12 cellular contexts compared by ENCODE assay signal in the genomic region with DNA sequence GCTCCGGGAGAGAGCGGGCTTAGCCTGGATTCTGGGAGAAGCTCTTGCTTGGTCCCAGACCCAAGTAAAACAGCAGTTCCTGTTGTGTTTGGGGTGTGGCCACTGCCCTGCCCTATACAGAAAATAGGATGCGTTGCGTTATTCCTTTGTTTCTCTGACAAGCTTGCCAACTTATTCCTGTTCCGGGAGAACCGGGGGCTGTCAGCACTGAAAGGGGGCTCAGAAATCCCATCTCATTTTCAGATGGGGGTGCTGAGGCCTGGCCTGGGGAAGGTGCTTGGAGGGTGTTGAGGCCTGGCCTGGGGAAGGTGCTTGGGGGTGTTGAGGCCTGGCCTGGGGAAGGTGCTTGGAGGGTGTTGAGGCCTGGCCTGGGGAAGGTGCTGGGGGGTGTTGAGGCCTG. TPM values are rescaled to one million over a fixed set of nuclear protein-coding genes. Genes with fewer than 3 reads are reported as not detected.
DNase-seq lines count a peak whose midpoint lies in the region; ATAC-seq and TF ChIP-seq lines count a peak whose summit lies in the region.
"Not testable (repeated sequence)": the region's sequence is repeated elsewhere in the genome, so short reads cannot be mapped to it uniquely, and the experiment has no call there.
"Had no signal": no experiment of that assay in that cellular context is flagged by ENCODE, and none has a peak within 500 bp of the region (broad histone marks: within the 10 kb centered on the region; RNA-seq: fewer than 3 reads in every experiment).

No MANE protein-coding gene starts in this region.

- POLR2A ChIA-PET in activated CD8-positive, alpha-beta T cell treated with anti-CD3 and anti-CD28 coated beads, Interleukin-2, amount 10 ng/mL, durations not matched to agents 7 days and 5 days (lab: Charles Lee), result not testable (repeated sequence)

- ATAC-seq in activated CD8-positive, alpha-beta T cell treated with anti-CD3 and anti-CD28 coated beads, Interleukin-2, amount 10 ng/mL, durations not matched to agents 7 days and 5 days; Right ventricle myocardium inferior; left lobe of liver; stimulated activated effector memory CD8-positive, alpha-beta T cell treated with anti-CD3 and anti-CD28 coated beads, Interleukin-12 subunit alpha, Interleukin-12 subunit beta, amount 100 ng/mL, for 72 hours: not testable (repeated sequence)

- TF ChIP-seq EP300 in stomach (IDR thresholded peaks at IDR 0.05), result not testable (repeated sequence)

- intact Hi-C loops in Right ventricle myocardium inferior (cut with DNase I), result loop anchor here (5.0 kb wide), 1 partner anchor 125 kb away; no protein-coding TSS in a partner anchor
- intact Hi-C loops in stomach (cut with DNase I; ENCODE audit: low total_unique reads), result not testable (repeated sequence)

- not testable (repeated sequence) for H3K4me3 Mint-ChIP-seq in T-helper 2 cell treated with Interferon-gamma antibody and Interleukin-4, amounts not matched to agents 5 μg/mL and 100 μg/mL, for 36 hours; activated CD8-positive, alpha-beta T cell treated with anti-CD3 and anti-CD28 coated beads, Interleukin-2, amount 10 ng/mL, durations not matched to agents 7 days and 5 days; activated naive CD8-positive, alpha-beta T cell treated with anti-CD3 and anti-CD28 coated beads for 36 hours; stimulated activated effector memory CD8-positive, alpha-beta T cell treated with anti-CD3 and anti-CD28 coated beads, Interleukin-12 subunit alpha, Interleukin-12 subunit beta, amount 100 ng/mL, for 72 hours

- H3K27ac ChIP-seq in stomach, result not testable (repeated sequence)

- peaks cover 0 to 10% (median 0%) of the 10 kb centered on the region in 3 donors for H3K27me3 ChIP-seq in stomach

- DNase-seq in GM13977 (ENCODE audit: low spot score), result peak; percentile 4
- DNase-seq in T-helper 2 cell treated with Interferon-gamma antibody and Interleukin-4, amounts not matched to agents 5 μg/mL and 100 μg/mL, for 36 hours (ENCODE audit: low spot score); activated naive CD8-positive, alpha-beta T cell treated with anti-CD3 and anti-CD28 coated beads for 36 hours; stimulated activated effector memory CD8-positive, alpha-beta T cell treated with anti-CD3 and anti-CD28 coated beads, Interleukin-12 subunit alpha, Interleukin-12 subunit beta, amount 100 ng/mL, for 72 hours (ENCODE audit: low spot score in 2 of 2): not testable (repeated sequence)
- DNase-seq in activated CD8-positive, alpha-beta T cell treated with anti-CD3 and anti-CD28 coated beads, Interleukin-2, amount 10 ng/mL, durations not matched to agents 7 days and 5 days, result peak; percentile 20
- DNase-seq in Right ventricle myocardium inferior (ENCODE audit: missing footprints), result peak; percentile 14
- DNase-seq in left lobe of liver (ENCODE audit: low spot score), result peak; percentile 41
- peak; percentile 4 for DNase-seq in stomach

- H3K9me3 ChIP-seq in stomach, result not testable (repeated sequence)

- H3K36me3 Mint-ChIP-seq in T-helper 2 cell treated with Interferon-gamma antibody and Interleukin-4, amounts not matched to agents 5 μg/mL and 100 μg/mL, for 36 hours (ENCODE audit: low read depth); activated CD8-positive, alpha-beta T cell treated with anti-CD3 and anti-CD28 coated beads, Interleukin-2, amount 10 ng/mL, durations not matched to agents 7 days and 5 days (ENCODE audit: low read depth); activated naive CD8-positive, alpha-beta T cell treated with anti-CD3 and anti-CD28 coated beads for 36 hours: not testable (repeated sequence)
- peaks cover 21% of the 10 kb centered on the region for H3K36me3 Mint-ChIP-seq in stimulated activated effector memory CD8-positive, alpha-beta T cell treated with anti-CD3 and anti-CD28 coated beads, Interleukin-12 subunit alpha, Interleukin-12 subunit beta, amount 100 ng/mL, for 72 hours

- in situ Hi-C loops in GM13977 (cut with MboI; ENCODE audit: low pct_unique_long_range_greater_than_20kb, low sequenced_read_pairs, unreplicated experiment), result not testable (repeated sequence)

- H3K9me3 Mint-ChIP-seq in T-helper 2 cell treated with Interferon-gamma antibody and Interleukin-4, amounts not matched to agents 5 μg/mL and 100 μg/mL, for 36 hours; activated CD8-positive, alpha-beta T cell treated with anti-CD3 and anti-CD28 coated beads, Interleukin-2, amount 10 ng/mL, durations not matched to agents 7 days and 5 days (ENCODE audit: insufficient read depth); activated naive CD8-positive, alpha-beta T cell treated with anti-CD3 and anti-CD28 coated beads for 36 hours; stimulated activated effector memory CD8-positive, alpha-beta T cell treated with anti-CD3 and anti-CD28 coated beads, Interleukin-12 subunit alpha, Interleukin-12 subunit beta, amount 100 ng/mL, for 72 hours: not testable (repeated sequence)

- peaks cover 12% of the 10 kb centered on the region for H3K4me1 Mint-ChIP-seq in T-helper 2 cell treated with Interferon-gamma antibody and Interleukin-4, amounts not matched to agents 5 μg/mL and 100 μg/mL, for 36 hours (ENCODE audit: low read depth)
- not testable (repeated sequence) for H3K4me1 Mint-ChIP-seq in activated CD8-positive, alpha-beta T cell treated with anti-CD3 and anti-CD28 coated beads, Interleukin-2, amount 10 ng/mL, durations not matched to agents 7 days and 5 days (ENCODE audit: low read depth)
- H3K4me1 Mint-ChIP-seq in activated naive CD8-positive, alpha-beta T cell treated with anti-CD3 and anti-CD28 coated beads for 36 hours, result peaks cover 14% of the 10 kb centered on the region
- H3K4me1 Mint-ChIP-seq in stimulated activated effector memory CD8-positive, alpha-beta T cell treated with anti-CD3 and anti-CD28 coated beads, Interleukin-12 subunit alpha, Interleukin-12 subunit beta, amount 100 ng/mL, for 72 hours, result peaks cover 27% of the 10 kb centered on the region

- not testable (repeated sequence) for H3K27me3 Mint-ChIP-seq in T-helper 2 cell treated with Interferon-gamma antibody and Interleukin-4, amounts not matched to agents 5 μg/mL and 100 μg/mL, for 36 hours (ENCODE audit: low read depth); activated CD8-positive, alpha-beta T cell treated with anti-CD3 and anti-CD28 coated beads, Interleukin-2, amount 10 ng/mL, durations not matched to agents 7 days and 5 days (ENCODE audit: low read depth); activated naive CD8-positive, alpha-beta T cell treated with anti-CD3 and anti-CD28 coated beads for 36 hours

- not testable (repeated sequence) for TF ChIP-seq CTCF in GM13977 (IDR thresholded peaks at IDR 0.05; ENCODE audit: extremely low read depth, insufficient read depth, missing control alignments); stomach (IDR thresholded peaks at IDR 0.05)

- WGBS in stomach, 5 donors, result 83 to 91% (median 89%) methylated on average over 4 to 6 of the region's 6 CpGs

- H3K4me1 ChIP-seq in stomach, result not testable (repeated sequence)

- H3K27ac Mint-ChIP-seq in T-helper 2 cell treated with Interferon-gamma antibody and Interleukin-4, amounts not matched to agents 5 μg/mL and 100 μg/mL, for 36 hours, result peak overlapping the region; percentile 15
- H3K27ac Mint-ChIP-seq in activated CD8-positive, alpha-beta T cell treated with anti-CD3 and anti-CD28 coated beads, Interleukin-2, amount 10 ng/mL, durations not matched to agents 7 days and 5 days, result not testable (repeated sequence)
- H3K27ac Mint-ChIP-seq in activated naive CD8-positive, alpha-beta T cell treated with anti-CD3 and anti-CD28 coated beads for 36 hours, result peak overlapping the region; percentile 54
- H3K27ac Mint-ChIP-seq in stimulated activated effector memory CD8-positive, alpha-beta T cell treated with anti-CD3 and anti-CD28 coated beads, Interleukin-12 subunit alpha, Interleukin-12 subunit beta, amount 100 ng/mL, for 72 hours, result peak overlapping the region; percentile 87

- H3K4me3 ChIP-seq in stomach, result not testable (repeated sequence)

- not testable (repeated sequence) for TF ChIP-seq POLR2A in stomach (IDR thresholded peaks at IDR 0.05)

- CTCF ChIA-PET in activated CD8-positive, alpha-beta T cell treated with anti-CD3 and anti-CD28 coated beads, Interleukin-2, amount 10 ng/mL, durations not matched to agents 7 days and 5 days (lab: Charles Lee), result not testable (repeated sequence)

- not testable (repeated sequence) for H3K36me3 ChIP-seq in stomach

RNA-seq across cellular contexts. Expression of gene APOD, which starts 38.3 kb away (rescaled TPM):
- total RNA-seq in activated CD8-positive, alpha-beta T cell treated with anti-CD3 and anti-CD28 coated beads, Interleukin-2, amount 10 ng/mL, durations not matched to agents 7 days and 5 days, result not detected
- total RNA-seq in activated naive CD8-positive, alpha-beta T cell treated with anti-CD3 and anti-CD28 coated beads for 36 hours, result not detected
- 327 TPM for total RNA-seq in Right ventricle myocardium inferior
- total RNA-seq in left lobe of liver, result 0.25 TPM
- 100 to 1,000 TPM in 4 of 5 donors, 10 to 100 TPM in 1; 33.0 to 941 (median 223) TPM for total RNA-seq in stomach
- polyA plus RNA-seq in stomach, result 100 to 1,000 TPM in 2 of 3 donors, 10 to 100 TPM in 1; 76.9 to 258 (median 109) TPM
- total RNA-seq: A673; Calu3; CD8-positive, alpha-beta T cell; H9 had no signal

Comparison
In these comparisons a context has a peak if more than half of its experiments do, and no peak if none do; other contexts are left out.
1. RNA of gene APOD, which starts 38.3 kb away (total RNA-seq): 327 TPM in Right ventricle myocardium inferior (single experiment) and 33.0 to 941 TPM in stomach; 0.25 TPM in left lobe of liver (single experiment), not detected in activated naive CD8-positive, alpha-beta T cell treated with anti-CD3 and anti-CD28 coated beads for 36 hours and not detected in activated CD8-positive, alpha-beta T cell treated with anti-CD3 and anti-CD28 coated beads, Interleukin-2, amount 10 ng/mL, durations not matched to agents 7 days and 5 days; every median in the first group is over 10 times any median in the second.